8 cellular contexts compared by ENCODE assay signal in the genomic region with DNA sequence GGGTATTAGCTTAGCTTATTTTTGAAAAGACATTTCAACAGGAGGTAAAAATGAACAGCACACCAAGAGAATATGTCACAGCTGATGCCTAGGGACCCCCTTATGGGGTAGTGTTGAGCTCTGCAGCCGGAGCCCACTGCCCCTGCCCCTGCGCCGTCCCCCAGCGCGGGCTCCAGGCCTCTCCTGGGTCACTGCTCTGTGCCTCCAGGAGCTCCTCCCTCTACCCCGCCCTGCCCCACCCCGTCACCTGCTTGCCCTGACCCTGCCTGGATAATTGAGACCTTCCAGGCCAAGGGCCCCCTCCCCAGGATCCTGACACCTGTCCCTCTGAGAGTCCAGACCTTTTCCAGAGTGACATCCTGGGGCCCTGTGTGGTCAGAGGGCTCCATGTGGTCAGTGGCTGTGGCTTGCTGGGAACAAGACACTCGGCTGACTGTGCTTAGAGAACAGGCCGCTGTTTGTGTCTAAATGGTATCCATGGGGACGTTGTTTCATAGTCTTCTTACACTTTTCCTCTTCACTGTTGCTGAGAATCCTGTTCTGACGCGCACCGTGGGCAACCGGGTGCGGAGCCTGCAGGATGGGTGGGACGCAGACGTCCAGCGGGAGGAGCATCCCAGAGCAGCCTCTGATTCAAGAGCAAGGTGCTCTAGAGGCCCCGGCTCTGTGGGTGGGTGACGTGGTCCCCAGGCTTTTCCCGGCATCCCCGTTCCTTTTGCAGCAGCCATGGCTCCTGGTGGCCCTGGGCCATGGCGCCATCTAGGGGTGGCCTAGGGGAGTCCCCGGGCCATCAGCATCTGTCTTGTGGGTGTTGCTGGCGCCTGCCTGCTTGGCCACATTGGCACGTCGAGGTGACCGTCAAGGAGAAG. TPM values are rescaled to one million over a fixed set of nuclear protein-coding genes. Genes with fewer than 3 reads are reported as not detected.
DNase-seq lines count a peak whose midpoint lies in the region; ATAC-seq and TF ChIP-seq lines count a peak whose summit lies in the region.

No MANE protein-coding gene starts in this region.

- intact Hi-C loops in right cardiac atrium (cut with DNase I): no loop called here

- 68% methylated on average over 28 of the region's 28 CpGs for WGBS in right cardiac atrium

- ATAC-seq in right cardiac atrium (peak; percentile 51 to 73), HG02642 (IDR thresholded peaks at IDR 0.05; ENCODE audit: poor library complexity, unreplicated experiment) (no peak), HG03520 (IDR thresholded peaks at IDR 0.05; ENCODE audit: unreplicated experiment) (no peak)

- H3K27me3 ChIP-seq in OCI-LY3 (ENCODE audit: low read depth, low read length) (no peaks in the 10 kb centered on the region), right cardiac atrium (ENCODE audit: control insufficient read depth, insufficient read depth) (no peaks in the 10 kb centered on the region)

- peak; percentile 90 for DNase-seq in D341Med (ENCODE audit: low spot score)
- peak; percentile 26 for DNase-seq in activated naive CD8-positive, alpha-beta T cell treated with anti-CD3 and anti-CD28 coated beads, Interleukin-2, amount 50 U/mL, for 16 hours (ENCODE audit: low read depth, low spot score)
- DNase-seq in right cardiac atrium: peak in 2 of 3 donors; percentile 75 to 81
- peak; percentile 31 to 36 for DNase-seq in stimulated activated CD4-positive, alpha-beta T cell treated with anti-CD3 and anti-CD28 coated beads, Interleukin-15, amount 100 ng/mL, for 1 hour (ENCODE audit: low read depth in 1 of 2, low spot score in 1 of 2)
- no peak for DNase-seq in SW480 (ENCODE audit: low spot score)

- TF ChIP-seq CTCF in OCI-LY3 (IDR thresholded peaks at IDR 0.05; ENCODE audit: low read depth, low read length): peak; percentile 21; the same call in 1 of the 2 replicates

- H3K4me2 ChIP-seq in OCI-LY3 (ENCODE audit: low read length): no peak overlapping the region

- no peak overlapping the region for H3K27ac ChIP-seq in OCI-LY3 (ENCODE audit: low read length)
- no peak overlapping the region for H3K27ac ChIP-seq in right cardiac atrium (ENCODE audit: low read length)

- H4K20me1 ChIP-seq in OCI-LY3 (ENCODE audit: insufficient read depth, low read length): no peaks in the 10 kb centered on the region

- H3K9ac ChIP-seq in OCI-LY3 (ENCODE audit: low read length): no peak overlapping the region

- H3K36me3 ChIP-seq in OCI-LY3 (replicated peaks; ENCODE audit: low read depth, low read length): peaks cover 3% of the 10 kb centered on the region

- H3K79me2 ChIP-seq in OCI-LY3 (ENCODE audit: low read length): no peaks in the 10 kb centered on the region

- H3K9me3 ChIP-seq in OCI-LY3 (ENCODE audit: insufficient read depth, low read length): no peaks in the 10 kb centered on the region
- H3K9me3 ChIP-seq in right cardiac atrium (ENCODE audit: control insufficient read depth, low read length): no peaks in the 10 kb centered on the region

- no peak overlapping the region for H2AFZ ChIP-seq in OCI-LY3 (ENCODE audit: low read depth, low read length)

- H3K4me1 ChIP-seq in OCI-LY3 (ENCODE audit: low read length): peaks cover 3% of the 10 kb centered on the region; the same call in 1 of the 2 replicates
- no peaks in the 10 kb centered on the region for H3K4me1 ChIP-seq in right cardiac atrium (ENCODE audit: control insufficient read depth, insufficient read depth, low read length)

- no peak overlapping the region for H3K4me3 ChIP-seq in OCI-LY3 (ENCODE audit: low read length)
- H3K4me3 ChIP-seq in right cardiac atrium (ENCODE audit: low read length): no peak overlapping the region

RNA-seq across cellular contexts. Expression of a gene that starts 20.0 kb away (rescaled TPM):
- under 1 TPM; 0.15 to 0.70 (median 0.20) TPM for total RNA-seq in right cardiac atrium
- polyA plus RNA-seq in right cardiac atrium: 0.29 TPM

RNA-seq across cellular contexts. Expression of a gene that starts 20.9 kb away (rescaled TPM):
- total RNA-seq in right cardiac atrium: 10 to 100 TPM; 10.9 to 13.4 (median 11.9) TPM
- 13.4 TPM for polyA plus RNA-seq in right cardiac atrium

RNA-seq across cellular contexts. Expression of a gene that starts 25.4 kb away (rescaled TPM):
- 10 to 100 TPM; 55.4 to 60.3 (median 56.6) TPM for total RNA-seq in right cardiac atrium
- 128 TPM for polyA plus RNA-seq in right cardiac atrium

RNA-seq across cellular contexts. Expression of a gene that starts 30.9 kb away (rescaled TPM):
- 100 to 1,000 TPM in 1 of 4 donors, 10 to 100 TPM in 3; 71.2 to 121 (median 85.6) TPM for total RNA-seq in right cardiac atrium
- 141 TPM for polyA plus RNA-seq in right cardiac atrium

RNA-seq across cellular contexts. Expression of a gene that starts 38.4 kb away (rescaled TPM):
- total RNA-seq in right cardiac atrium: 10 to 100 TPM; 10.5 to 13.7 (median 12.0) TPM
- polyA plus RNA-seq in right cardiac atrium: 8.1 TPM

Comparison
In these comparisons a context has a peak if more than half of its experiments do, and no peak if none do; other contexts are left out.
1. ATAC-seq: peak in right cardiac atrium (2 of 2); none in HG02642 (single experiment) and HG03520 (single experiment).